Comparison of ENCODE assay signal across 17 cellular contexts in genomic region chrX:47458528-47458927, GRCh38.
"Had no signal": no experiment of that assay in that cellular context is flagged by ENCODE, and none has a peak within 500 bp of the region (broad histone marks: within the 10 kb centered on the region; RNA-seq: fewer than 3 reads in every experiment).

No MANE protein-coding gene starts in this region.

- H3K36me3 ChIP-seq: breast epithelium, neural progenitor cell had no signal

- H3K9me3 Mint-ChIP-seq: WTC11 had no signal

- H3K4me1 Mint-ChIP-seq: activated CD4-positive, alpha-beta T cell treated with anti-CD3 and anti-CD28 coated beads for 36 hours; neural progenitor cell had no signal

- H3K27ac ChIP-seq: breast epithelium, esophagus muscularis mucosa, heart right ventricle, neural progenitor cell, SK-N-MC, upper lobe of right lung had no signal

- H3K27ac Mint-ChIP-seq: activated CD4-positive, alpha-beta memory T cell treated with anti-CD3 and anti-CD28 coated beads for 36 hours; activated CD4-positive, alpha-beta T cell treated with anti-CD3 and anti-CD28 coated beads for 36 hours; neural progenitor cell; progenitor cell of endocrine pancreas; stimulated activated memory B cell treated with anti-CD40 and anti-IgM and Interleukin-4, amounts not matched to agents 10 μg/mL and 1 μg/mL and 100 μg/mL, for 72 hours; WTC11 had no signal

- H3K4me3 Mint-ChIP-seq: activated CD4-positive, alpha-beta memory T cell treated with anti-CD3 and anti-CD28 coated beads for 36 hours; activated CD4-positive, alpha-beta T cell treated with anti-CD3 and anti-CD28 coated beads for 36 hours; neural progenitor cell; stimulated activated memory B cell treated with anti-CD40 and anti-IgM and Interleukin-4, amounts not matched to agents 10 μg/mL and 1 μg/mL and 100 μg/mL, for 72 hours; WTC11 had no signal

- DNase-seq: activated CD4-positive, alpha-beta memory T cell treated with anti-CD3 and anti-CD28 coated beads for 36 hours; activated CD4-positive, alpha-beta T cell treated with anti-CD3 and anti-CD28 coated beads for 36 hours; activated naive CD4-positive, alpha-beta T cell treated with Interleukin-2 at 50 U/mL for 16 hours; effector CD4-positive, alpha-beta T cell; heart right ventricle; kidney glomerular epithelial cell; left ventricle myocardium superior; stimulated activated CD4-positive, alpha-beta T cell treated with anti-CD3 and anti-CD28 coated beads, Interleukin-12 subunit alpha, Interleukin-12 subunit beta, amount 100 ng/mL, for 4 hours; stimulated activated CD4-positive, alpha-beta T cell treated with anti-CD3 and anti-CD28 coated beads, Interleukin-1b, Interleukin-23, amount 100 ng/mL, for 48 hours; upper lobe of right lung had no signal

- H3K27me3 ChIP-seq: esophagus muscularis mucosa, heart right ventricle, neural progenitor cell, upper lobe of right lung had no signal

- ATAC-seq: activated CD4-positive, alpha-beta T cell treated with anti-CD3 and anti-CD28 coated beads for 36 hours; heart right ventricle; left ventricle myocardium superior; stimulated activated memory B cell treated with anti-CD40 and anti-IgM and Interleukin-4, amounts not matched to agents 10 μg/mL and 1 μg/mL and 100 μg/mL, for 72 hours; upper lobe of right lung; WTC11 had no signal

- H3K4me3 ChIP-seq: breast epithelium, esophagus muscularis mucosa, heart right ventricle, neural progenitor cell, SK-N-MC, upper lobe of right lung had no signal

- H3K4me1 ChIP-seq: breast epithelium, esophagus muscularis mucosa, heart right ventricle, neural progenitor cell, upper lobe of right lung had no signal

- H3K27me3 Mint-ChIP-seq: activated CD4-positive, alpha-beta memory T cell treated with anti-CD3 and anti-CD28 coated beads for 36 hours; activated CD4-positive, alpha-beta T cell treated with anti-CD3 and anti-CD28 coated beads for 36 hours; progenitor cell of endocrine pancreas; stimulated activated memory B cell treated with anti-CD40 and anti-IgM and Interleukin-4, amounts not matched to agents 10 μg/mL and 1 μg/mL and 100 μg/mL, for 72 hours had no signal

- H3K9me3 ChIP-seq: upper lobe of right lung had no signal
